ENCODE assay signal across 1 cellular context in the genomic region with DNA sequence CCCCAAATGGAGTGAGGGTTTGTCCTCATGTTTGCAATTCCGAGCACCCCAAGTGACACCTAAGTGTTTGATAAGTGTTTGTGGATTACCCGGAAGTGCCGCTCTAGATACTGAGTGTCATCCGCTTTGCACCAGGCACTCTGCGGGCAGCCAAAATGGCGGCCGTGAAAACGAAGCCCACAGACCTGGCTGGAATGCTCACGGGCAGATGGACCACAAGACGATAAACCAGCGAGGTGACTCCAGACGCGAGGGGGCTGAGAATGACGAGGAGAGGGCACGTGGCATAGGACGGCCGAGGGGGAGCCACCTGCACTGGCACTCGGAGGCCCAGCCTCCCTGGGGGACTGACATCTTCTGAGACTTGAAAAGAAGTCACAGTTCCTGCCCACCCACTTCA.
TF ChIP-seq lines count a peak whose summit lies in the region.

No MANE protein-coding gene starts in this region.

TF ChIP-seq in K562, 482 proteins besides CTCF, POLR2A, EP300 and RAD21 (continues in another document):
- TF ChIP-seq, protein P1, sequence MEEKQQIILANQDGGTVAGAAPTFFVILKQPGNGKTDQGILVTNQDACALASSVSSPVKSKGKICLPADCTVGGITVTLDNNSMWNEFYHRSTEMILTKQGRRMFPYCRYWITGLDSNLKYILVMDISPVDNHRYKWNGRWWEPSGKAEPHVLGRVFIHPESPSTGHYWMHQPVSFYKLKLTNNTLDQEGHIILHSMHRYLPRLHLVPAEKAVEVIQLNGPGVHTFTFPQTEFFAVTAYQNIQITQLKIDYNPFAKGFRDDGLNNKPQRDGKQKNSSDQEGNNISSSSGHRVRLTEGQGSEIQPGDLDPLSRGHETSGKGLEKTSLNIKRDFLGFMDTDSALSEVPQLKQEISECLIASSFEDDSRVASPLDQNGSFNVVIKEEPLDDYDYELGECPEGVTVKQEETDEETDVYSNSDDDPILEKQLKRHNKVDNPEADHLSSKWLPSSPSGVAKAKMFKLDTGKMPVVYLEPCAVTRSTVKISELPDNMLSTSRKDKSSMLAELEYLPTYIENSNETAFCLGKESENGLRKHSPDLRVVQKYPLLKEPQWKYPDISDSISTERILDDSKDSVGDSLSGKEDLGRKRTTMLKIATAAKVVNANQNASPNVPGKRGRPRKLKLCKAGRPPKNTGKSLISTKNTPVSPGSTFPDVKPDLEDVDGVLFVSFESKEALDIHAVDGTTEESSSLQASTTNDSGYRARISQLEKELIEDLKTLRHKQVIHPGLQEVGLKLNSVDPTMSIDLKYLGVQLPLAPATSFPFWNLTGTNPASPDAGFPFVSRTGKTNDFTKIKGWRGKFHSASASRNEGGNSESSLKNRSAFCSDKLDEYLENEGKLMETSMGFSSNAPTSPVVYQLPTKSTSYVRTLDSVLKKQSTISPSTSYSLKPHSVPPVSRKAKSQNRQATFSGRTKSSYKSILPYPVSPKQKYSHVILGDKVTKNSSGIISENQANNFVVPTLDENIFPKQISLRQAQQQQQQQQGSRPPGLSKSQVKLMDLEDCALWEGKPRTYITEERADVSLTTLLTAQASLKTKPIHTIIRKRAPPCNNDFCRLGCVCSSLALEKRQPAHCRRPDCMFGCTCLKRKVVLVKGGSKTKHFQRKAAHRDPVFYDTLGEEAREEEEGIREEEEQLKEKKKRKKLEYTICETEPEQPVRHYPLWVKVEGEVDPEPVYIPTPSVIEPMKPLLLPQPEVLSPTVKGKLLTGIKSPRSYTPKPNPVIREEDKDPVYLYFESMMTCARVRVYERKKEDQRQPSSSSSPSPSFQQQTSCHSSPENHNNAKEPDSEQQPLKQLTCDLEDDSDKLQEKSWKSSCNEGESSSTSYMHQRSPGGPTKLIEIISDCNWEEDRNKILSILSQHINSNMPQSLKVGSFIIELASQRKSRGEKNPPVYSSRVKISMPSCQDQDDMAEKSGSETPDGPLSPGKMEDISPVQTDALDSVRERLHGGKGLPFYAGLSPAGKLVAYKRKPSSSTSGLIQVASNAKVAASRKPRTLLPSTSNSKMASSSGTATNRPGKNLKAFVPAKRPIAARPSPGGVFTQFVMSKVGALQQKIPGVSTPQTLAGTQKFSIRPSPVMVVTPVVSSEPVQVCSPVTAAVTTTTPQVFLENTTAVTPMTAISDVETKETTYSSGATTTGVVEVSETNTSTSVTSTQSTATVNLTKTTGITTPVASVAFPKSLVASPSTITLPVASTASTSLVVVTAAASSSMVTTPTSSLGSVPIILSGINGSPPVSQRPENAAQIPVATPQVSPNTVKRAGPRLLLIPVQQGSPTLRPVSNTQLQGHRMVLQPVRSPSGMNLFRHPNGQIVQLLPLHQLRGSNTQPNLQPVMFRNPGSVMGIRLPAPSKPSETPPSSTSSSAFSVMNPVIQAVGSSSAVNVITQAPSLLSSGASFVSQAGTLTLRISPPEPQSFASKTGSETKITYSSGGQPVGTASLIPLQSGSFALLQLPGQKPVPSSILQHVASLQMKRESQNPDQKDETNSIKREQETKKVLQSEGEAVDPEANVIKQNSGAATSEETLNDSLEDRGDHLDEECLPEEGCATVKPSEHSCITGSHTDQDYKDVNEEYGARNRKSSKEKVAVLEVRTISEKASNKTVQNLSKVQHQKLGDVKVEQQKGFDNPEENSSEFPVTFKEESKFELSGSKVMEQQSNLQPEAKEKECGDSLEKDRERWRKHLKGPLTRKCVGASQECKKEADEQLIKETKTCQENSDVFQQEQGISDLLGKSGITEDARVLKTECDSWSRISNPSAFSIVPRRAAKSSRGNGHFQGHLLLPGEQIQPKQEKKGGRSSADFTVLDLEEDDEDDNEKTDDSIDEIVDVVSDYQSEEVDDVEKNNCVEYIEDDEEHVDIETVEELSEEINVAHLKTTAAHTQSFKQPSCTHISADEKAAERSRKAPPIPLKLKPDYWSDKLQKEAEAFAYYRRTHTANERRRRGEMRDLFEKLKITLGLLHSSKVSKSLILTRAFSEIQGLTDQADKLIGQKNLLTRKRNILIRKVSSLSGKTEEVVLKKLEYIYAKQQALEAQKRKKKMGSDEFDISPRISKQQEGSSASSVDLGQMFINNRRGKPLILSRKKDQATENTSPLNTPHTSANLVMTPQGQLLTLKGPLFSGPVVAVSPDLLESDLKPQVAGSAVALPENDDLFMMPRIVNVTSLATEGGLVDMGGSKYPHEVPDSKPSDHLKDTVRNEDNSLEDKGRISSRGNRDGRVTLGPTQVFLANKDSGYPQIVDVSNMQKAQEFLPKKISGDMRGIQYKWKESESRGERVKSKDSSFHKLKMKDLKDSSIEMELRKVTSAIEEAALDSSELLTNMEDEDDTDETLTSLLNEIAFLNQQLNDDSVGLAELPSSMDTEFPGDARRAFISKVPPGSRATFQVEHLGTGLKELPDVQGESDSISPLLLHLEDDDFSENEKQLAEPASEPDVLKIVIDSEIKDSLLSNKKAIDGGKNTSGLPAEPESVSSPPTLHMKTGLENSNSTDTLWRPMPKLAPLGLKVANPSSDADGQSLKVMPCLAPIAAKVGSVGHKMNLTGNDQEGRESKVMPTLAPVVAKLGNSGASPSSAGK (IDR thresholded peaks at IDR 0.05) = peak; percentile 32; the same call in 1 of the 2 replicates
- TF ChIP-seq YY1 (IDR thresholded peaks at IDR 0.05; ENCODE audit: borderline replicate concordance in 1 of 3, control insufficient read depth in 1 of 3, extremely low read depth in 1 of 3, insufficient read depth in 3 of 3, insufficient read length in 1 of 3, insufficient replicate concordance in 2 of 3, low read depth in 1 of 3, low read length in 2 of 3) = peak; percentile 30 to 74 (median 30)
- TF ChIP-seq CAMTA2 (CRISPR knock-in tag; conservative IDR thresholded peaks at IDR 0.05) = no peak
- 0 out of 2 replicates have a peak, but pooled peaks have one; percentile 39 for TF ChIP-seq ZNF197 (CRISPR knock-in tag; IDR thresholded peaks at IDR 0.05; ENCODE audit: low read depth)
- no peak for TF ChIP-seq ZBED1 (IDR thresholded peaks at IDR 0.05)
- no peak for TF ChIP-seq TGIF2 (CRISPR knock-in tag; IDR thresholded peaks at IDR 0.05)
- peak; percentile 60 for TF ChIP-seq L3MBTL2 (IDR thresholded peaks at IDR 0.05)
- TF ChIP-seq GTF2B (IDR thresholded peaks at IDR 0.05; ENCODE audit: extremely low read depth, insufficient read length) = no peak
- no peak for TF ChIP-seq SNRNP70 (optimal IDR thresholded peaks at IDR 0.05; ENCODE audit: low read depth, low read length)
- TF ChIP-seq ZNF174 (CRISPR knock-in tag; IDR thresholded peaks at IDR 0.05) = no peak
- peak; percentile 26; the same call in 1 of the 2 replicates for TF ChIP-seq ELF1 (tag; IDR thresholded peaks at IDR 0.05)
- TF ChIP-seq SREBF1 (IDR thresholded peaks at IDR 0.05; ENCODE audit: borderline replicate concordance, low read depth, low read length) = no peak
- TF ChIP-seq NCOA6 (IDR thresholded peaks at IDR 0.05) = no peak
- no peak for TF ChIP-seq TOE1 (IDR thresholded peaks at IDR 0.05; ENCODE audit: borderline replicate concordance)
- TF ChIP-seq TOE1 (CRISPR knock-in tag; IDR thresholded peaks at IDR 0.05; ENCODE audit: borderline replicate concordance, low read depth) = no peak
- no peak for TF ChIP-seq ZNF280B (CRISPR knock-in tag; IDR thresholded peaks at IDR 0.05)
- no peak for TF ChIP-seq ATF7 (IDR thresholded peaks at IDR 0.05)
- TF ChIP-seq ZNF589 (CRISPR knock-in tag; IDR thresholded peaks at IDR 0.05; ENCODE audit: low read depth) = 0 out of 2 replicates have a peak, but pooled peaks have one; percentile 27
- TF ChIP-seq ZFP36 (IDR thresholded peaks at IDR 0.05; ENCODE audit: low read depth, low read length, partially characterized antibody) = no peak
- TF ChIP-seq RBM39 (optimal IDR thresholded peaks at IDR 0.05; ENCODE audit: low read depth, low read length) = no peak
- TF ChIP-seq STAT5B (CRISPR knock-in tag; IDR thresholded peaks at IDR 0.05) = no peak
- no peak for TF ChIP-seq CBX8 (IDR thresholded peaks at IDR 0.05; ENCODE audit: borderline replicate concordance, extremely low read depth, low read depth, low read length, poor library complexity, severe bottlenecking)
- TF ChIP-seq, protein P2, sequence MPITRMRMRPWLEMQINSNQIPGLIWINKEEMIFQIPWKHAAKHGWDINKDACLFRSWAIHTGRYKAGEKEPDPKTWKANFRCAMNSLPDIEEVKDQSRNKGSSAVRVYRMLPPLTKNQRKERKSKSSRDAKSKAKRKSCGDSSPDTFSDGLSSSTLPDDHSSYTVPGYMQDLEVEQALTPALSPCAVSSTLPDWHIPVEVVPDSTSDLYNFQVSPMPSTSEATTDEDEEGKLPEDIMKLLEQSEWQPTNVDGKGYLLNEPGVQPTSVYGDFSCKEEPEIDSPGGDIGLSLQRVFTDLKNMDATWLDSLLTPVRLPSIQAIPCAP (CRISPR knock-in tag; IDR thresholded peaks at IDR 0.05; ENCODE audit: borderline replicate concordance) = no peak
- TF ChIP-seq ZMIZ1 (IDR thresholded peaks at IDR 0.05; ENCODE audit: low read depth in 2 of 2, low read length in 2 of 2) = no peak
- no peak for TF ChIP-seq FOXP1 (CRISPR knock-in tag; IDR thresholded peaks at IDR 0.05)
- no peak for TF ChIP-seq ZC3H4 (CRISPR knock-in tag; IDR thresholded peaks at IDR 0.05; ENCODE audit: borderline replicate concordance)
- no peak for TF ChIP-seq BHLHE40 (IDR thresholded peaks at IDR 0.05; ENCODE audit: low read length)
- no peak for TF ChIP-seq ETV6 (IDR thresholded peaks at IDR 0.05; ENCODE audit: borderline replicate concordance in 1 of 2, low read depth in 2 of 2, low read length in 1 of 2)
- TF ChIP-seq ETV6 (CRISPR knock-in tag; IDR thresholded peaks at IDR 0.05; ENCODE audit: borderline replicate concordance) = no peak
- TF ChIP-seq, protein P3, sequence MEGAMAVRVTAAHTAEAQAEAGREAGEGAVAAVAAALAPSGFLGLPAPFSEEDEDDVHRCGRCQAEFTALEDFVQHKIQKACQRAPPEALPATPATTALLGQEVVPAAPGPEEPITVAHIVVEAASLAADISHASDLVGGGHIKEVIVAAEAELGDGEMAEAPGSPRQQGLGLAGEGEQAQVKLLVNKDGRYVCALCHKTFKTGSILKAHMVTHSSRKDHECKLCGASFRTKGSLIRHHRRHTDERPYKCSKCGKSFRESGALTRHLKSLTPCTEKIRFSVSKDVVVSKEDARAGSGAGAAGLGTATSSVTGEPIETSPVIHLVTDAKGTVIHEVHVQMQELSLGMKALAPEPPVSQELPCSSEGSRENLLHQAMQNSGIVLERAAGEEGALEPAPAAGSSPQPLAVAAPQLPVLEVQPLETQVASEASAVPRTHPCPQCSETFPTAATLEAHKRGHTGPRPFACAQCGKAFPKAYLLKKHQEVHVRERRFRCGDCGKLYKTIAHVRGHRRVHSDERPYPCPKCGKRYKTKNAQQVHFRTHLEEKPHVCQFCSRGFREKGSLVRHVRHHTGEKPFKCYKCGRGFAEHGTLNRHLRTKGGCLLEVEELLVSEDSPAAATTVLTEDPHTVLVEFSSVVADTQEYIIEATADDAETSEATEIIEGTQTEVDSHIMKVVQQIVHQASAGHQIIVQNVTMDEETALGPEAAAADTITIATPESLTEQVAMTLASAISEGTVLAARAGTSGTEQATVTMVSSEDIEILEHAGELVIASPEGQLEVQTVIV (CRISPR knock-in tag; IDR thresholded peaks at IDR 0.05; ENCODE audit: borderline replicate concordance) = no peak
- no peak for TF ChIP-seq SAP30 (IDR thresholded peaks at IDR 0.05; ENCODE audit: borderline replicate concordance, insufficient read depth, low read depth, low read length, poor library complexity, severe bottlenecking)
- TF ChIP-seq NFYB (IDR thresholded peaks at IDR 0.05; ENCODE audit: extremely low read depth, insufficient read length) = no peak
- TF ChIP-seq, protein P4, sequence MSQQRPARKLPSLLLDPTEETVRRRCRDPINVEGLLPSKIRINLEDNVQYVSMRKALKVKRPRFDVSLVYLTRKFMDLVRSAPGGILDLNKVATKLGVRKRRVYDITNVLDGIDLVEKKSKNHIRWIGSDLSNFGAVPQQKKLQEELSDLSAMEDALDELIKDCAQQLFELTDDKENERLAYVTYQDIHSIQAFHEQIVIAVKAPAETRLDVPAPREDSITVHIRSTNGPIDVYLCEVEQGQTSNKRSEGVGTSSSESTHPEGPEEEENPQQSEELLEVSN (IDR thresholded peaks at IDR 0.05; ENCODE audit: borderline replicate concordance in 1 of 2, extremely low read depth in 1 of 2, insufficient read depth in 1 of 2, insufficient read length in 1 of 2, low read depth in 1 of 2, low read length in 1 of 2, poor library complexity in 1 of 2, severe bottlenecking in 1 of 2) = peak in 1 of 2 experiments; percentile 8
